15 cellular contexts compared by ENCODE assay signal in the genomic region with DNA sequence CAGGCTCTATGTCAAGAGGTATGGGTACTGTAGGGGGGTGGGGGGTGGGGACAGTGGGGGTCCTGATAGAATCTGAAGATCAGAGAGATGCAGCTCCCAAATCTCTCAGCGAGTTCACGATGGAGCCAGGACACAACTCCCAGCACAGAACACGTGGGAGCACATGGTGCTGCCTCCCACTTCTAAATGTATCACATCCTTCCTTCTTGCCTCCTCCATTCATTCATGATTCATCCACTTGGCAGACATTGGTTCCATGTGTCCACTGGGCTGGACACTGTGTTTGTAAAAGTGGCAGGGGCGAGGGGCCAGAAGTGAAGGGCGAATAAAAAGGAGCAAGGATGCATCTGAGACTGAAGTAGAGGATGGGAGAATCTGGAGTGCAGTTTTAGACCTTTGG. TPM values are rescaled to one million over a fixed set of nuclear protein-coding genes. Genes with fewer than 3 reads are reported as not detected.
A peak's percentile ranks its signal among the peaks of the same experiment; 100 is the strongest.
DNase-seq lines count a peak whose midpoint lies in the region; TF ChIP-seq lines count a peak whose summit lies in the region.
"Had no signal": no experiment of that assay in that cellular context is flagged by ENCODE, and none has a peak within 500 bp of the region (broad histone marks: within the 10 kb centered on the region; RNA-seq: fewer than 3 reads in every experiment).

No MANE protein-coding gene starts in this region.

- no peak overlapping the region for H3K4me3 Mint-ChIP-seq in osteocyte (ENCODE audit: unreplicated experiment)
- H3K4me3 Mint-ChIP-seq: CD4-positive, alpha-beta T cell; HFFc6 had no signal

- no peaks in the 10 kb centered on the region for H3K9me3 ChIP-seq in MG63
- H3K9me3 ChIP-seq: BLaER1 treated with 17β-estradiol and CSF1 and Interleukin-3, amounts not matched to agents 10 nM and 100 nM had no signal

- peaks cover 6% of the 10 kb centered on the region for H3K9me3 Mint-ChIP-seq in osteocyte (ENCODE audit: unreplicated experiment)
- H3K9me3 Mint-ChIP-seq: CD4-positive, alpha-beta T cell; HFFc6 had no signal

- H3K4me3 ChIP-seq in MG63 (no peak overlapping the region), fibroblast of mammary gland (ENCODE audit: control insufficient read depth, low read depth, low read length) (no peak overlapping the region)
- H3K4me3 ChIP-seq: BLaER1 treated with 17β-estradiol and CSF1 and Interleukin-3, amounts not matched to agents 10 nM and 100 nM; GM12878 had no signal

- peaks cover 36% of the 10 kb centered on the region for H3K4me1 Mint-ChIP-seq in osteocyte (ENCODE audit: unreplicated experiment)

- no peaks in the 10 kb centered on the region for H3K27me3 Mint-ChIP-seq in osteocyte (ENCODE audit: unreplicated experiment)
- H3K27me3 Mint-ChIP-seq: CD4-positive, alpha-beta T cell had no signal

- no peak for TF ChIP-seq CTCF in fibroblast of mammary gland (conservative IDR thresholded peaks at IDR 0.05; ENCODE audit: control insufficient read depth, insufficient read depth, low read depth, low read length)
- no peak for TF ChIP-seq CTCF in osteocyte (IDR thresholded peaks at IDR 0.05)

- peak overlapping the region; percentile 2 for H3K27ac Mint-ChIP-seq in osteocyte (ENCODE audit: unreplicated experiment)
- H3K27ac Mint-ChIP-seq: CD4-positive, alpha-beta T cell; HFFc6 had no signal

- H3K27me3 ChIP-seq in MG63 = no peaks in the 10 kb centered on the region
- H3K27me3 ChIP-seq: BLaER1 treated with 17β-estradiol and CSF1 and Interleukin-3, amounts not matched to agents 10 nM and 100 nM had no signal

- no peaks in the 10 kb centered on the region; the same call in 1 of the 2 replicates for H3K36me3 ChIP-seq in MG63
- H3K36me3 ChIP-seq: BLaER1 treated with 17β-estradiol and CSF1 and Interleukin-3, amounts not matched to agents 10 nM and 100 nM had no signal

- H3K36me3 Mint-ChIP-seq in osteocyte (ENCODE audit: unreplicated experiment) = no peaks in the 10 kb centered on the region

- DNase-seq in GM03348 (ENCODE audit: low spot score) (peak; percentile 18), MG63 (peak; percentile 45), fibroblast of mammary gland (ENCODE audit: low read depth) (peak; percentile 59), osteocyte (ENCODE audit: extremely low spot score, unreplicated experiment) (no peak), SKM-1 (lab: John Stamatoyannopoulos, UW; ENCODE audit: unreplicated experiment) (no peak), activated T-cell treated with anti-CD3 and anti-CD28 coated beads for 4 hours (no peak), SW480 (ENCODE audit: low spot score) (no peak)
- DNase-seq: ACHN; Calu3; CD4-positive, alpha-beta T cell; DMS 273 treated with DMSO at 0.1 percent for 48 hours; HCEC 1CT; HFFc6 had no signal

RNA-seq across cellular contexts. Expression of a gene that starts 33.9 kb away (rescaled TPM):
- 2.9 and 8.8 TPM in 2 replicates for total RNA-seq in MG63 (2014; rRNA removed; shearing (Covaris generic); ENCODE audit: low replicate concordance)
- 0.83 and 1.1 TPM in 2 replicates for total RNA-seq in osteocyte
- total RNA-seq: CD4-positive, alpha-beta T cell; GM12878 had no signal

Comparison
In these comparisons a context has a peak if more than half of its experiments do, and no peak if none do; other contexts are left out.
1. DNase-seq: peak in GM03348 (single experiment), MG63 (single experiment) and fibroblast of mammary gland (single experiment); none in osteocyte (single experiment), SKM-1 (single experiment), activated T-cell treated with anti-CD3 and anti-CD28 coated beads for 4 hours (single experiment) and SW480 (single experiment).